2 cellular contexts compared by ENCODE assay signal in genomic region chr10:129095980-129096339, GRCh38.
A peak's percentile ranks its signal among the peaks of the same experiment; 100 is the strongest.
TF ChIP-seq lines count a peak whose summit lies in the region.

No MANE protein-coding gene starts in this region.

TF ChIP-seq in HEK293, 187 proteins besides CTCF, POLR2A, EP300 and RAD21 (continued from another document and continues in another):
- TF ChIP-seq ZNF184 (tag by site-specific recombination; IDR thresholded peaks at IDR 0.05): 0 out of 2 replicates have a peak, but pooled peaks have one; percentile 22
- TF ChIP-seq ZNF138 (tag by site-specific recombination; IDR thresholded peaks at IDR 0.05; ENCODE audit: borderline replicate concordance): no peak
- TF ChIP-seq ZNF48 (tag by site-specific recombination; IDR thresholded peaks at IDR 0.05): no peak
- peak; percentile 21; the same call in 1 of the 2 replicates for TF ChIP-seq PATZ1 (tag by site-specific recombination; IDR thresholded peaks at IDR 0.05)
- TF ChIP-seq SP2 (tag by site-specific recombination; IDR thresholded peaks at IDR 0.05): peak; percentile 24; the same call in 1 of the 2 replicates
- TF ChIP-seq ZFP69B (tag by site-specific recombination; IDR thresholded peaks at IDR 0.05): no peak
- TF ChIP-seq ZBTB26 (tag by site-specific recombination; optimal IDR thresholded peaks at IDR 0.05): no peak
- TF ChIP-seq ZNF140 (tag by site-specific recombination; IDR thresholded peaks at IDR 0.05): no peak
- TF ChIP-seq ZNF76 (tag by site-specific recombination; IDR thresholded peaks at IDR 0.05; ENCODE audit: borderline replicate concordance, low read depth): 0 out of 2 replicates have a peak, but pooled peaks have one; percentile 25
- TF ChIP-seq ZNF24 (tag by site-specific recombination; IDR thresholded peaks at IDR 0.05): peak; percentile 51; the same call in 1 of the 2 replicates
- no peak for TF ChIP-seq ZNF488 (tag by site-specific recombination; IDR thresholded peaks at IDR 0.05)
- 0 out of 2 replicates have a peak, but pooled peaks have one; percentile 67 for TF ChIP-seq ZBTB1 (tag by site-specific recombination; IDR thresholded peaks at IDR 0.05)
- TF ChIP-seq ZNF629 (tag by site-specific recombination; IDR thresholded peaks at IDR 0.05): peak; percentile 84
- TF ChIP-seq ZNF37A (tag by site-specific recombination; IDR thresholded peaks at IDR 0.05): no peak
- TF ChIP-seq ZNF280D (tag by site-specific recombination; IDR thresholded peaks at IDR 0.05): no peak
- TF ChIP-seq HOXA7 (CRISPR knock-in tag; IDR thresholded peaks at IDR 0.05; ENCODE audit: borderline replicate concordance): no peak
- TF ChIP-seq MYNN (tag by site-specific recombination; IDR thresholded peaks at IDR 0.05; ENCODE audit: borderline replicate concordance): no peak
- no peak for TF ChIP-seq ZFP3 (tag by site-specific recombination; IDR thresholded peaks at IDR 0.05; ENCODE audit: low read depth)
- no peak for TF ChIP-seq KLF17 (tag by site-specific recombination; IDR thresholded peaks at IDR 0.05)
- no peak for TF ChIP-seq ZNF501 (tag by site-specific recombination; IDR thresholded peaks at IDR 0.05)

TF ChIP-seq in liver, 16 proteins besides CTCF, POLR2A, EP300 and RAD21 (continued from another document):
- no peak for TF ChIP-seq ZBTB33 (IDR thresholded peaks at IDR 0.05)
- no peak for TF ChIP-seq JUND (IDR thresholded peaks at IDR 0.05)
- no peak for TF ChIP-seq SP1 (IDR thresholded peaks at IDR 0.05)
- no peak for TF ChIP-seq YY1 (IDR thresholded peaks at IDR 0.05)
- TF ChIP-seq HNF4G (IDR thresholded peaks at IDR 0.05): no peak
- TF ChIP-seq REST (IDR thresholded peaks at IDR 0.05): no peak
- TF ChIP-seq RXRA (IDR thresholded peaks at IDR 0.05): no peak
- TF ChIP-seq ATF3 (IDR thresholded peaks at IDR 0.05): no peak
